1 cellular context compared by ENCODE assay signal in genomic region chr10:71241899-71242620, GRCh38.
TF ChIP-seq lines count a peak whose summit lies in the region.

No MANE protein-coding gene starts in this region.

TF ChIP-seq in HepG2, 621 proteins besides CTCF, POLR2A, EP300 and RAD21:
- no peak for TF ChIP-seq TSC22D2 (CRISPR knock-in tag; IDR thresholded peaks at IDR 0.05; ENCODE audit: borderline replicate concordance)
- TF ChIP-seq ZEB1 (IDR thresholded peaks at IDR 0.05; ENCODE audit: insufficient replicate concordance, low read depth) = no peak
- TF ChIP-seq TBP (CRISPR knock-in tag; IDR thresholded peaks at IDR 0.05) = no peak
- TF ChIP-seq CCDC6 (CRISPR knock-in tag; IDR thresholded peaks at IDR 0.05) = no peak
- TF ChIP-seq RFX3 (CRISPR knock-in tag; IDR thresholded peaks at IDR 0.05) = no peak
- TF ChIP-seq ONECUT2 (CRISPR knock-in tag; IDR thresholded peaks at IDR 0.05) = no peak
- no peak for TF ChIP-seq CHCHD3 (CRISPR knock-in tag; IDR thresholded peaks at IDR 0.05)
- TF ChIP-seq BRD4 (CRISPR knock-in tag; IDR thresholded peaks at IDR 0.05) = no peak
- TF ChIP-seq ZNF790 (CRISPR knock-in tag; IDR thresholded peaks at IDR 0.05; ENCODE audit: borderline replicate concordance) = no peak
- no peak for TF ChIP-seq ZNF296 (CRISPR knock-in tag; conservative IDR thresholded peaks at IDR 0.05)
- no peak for TF ChIP-seq ZNF879 (CRISPR knock-in tag; IDR thresholded peaks at IDR 0.05)
- TF ChIP-seq, protein P1, sequence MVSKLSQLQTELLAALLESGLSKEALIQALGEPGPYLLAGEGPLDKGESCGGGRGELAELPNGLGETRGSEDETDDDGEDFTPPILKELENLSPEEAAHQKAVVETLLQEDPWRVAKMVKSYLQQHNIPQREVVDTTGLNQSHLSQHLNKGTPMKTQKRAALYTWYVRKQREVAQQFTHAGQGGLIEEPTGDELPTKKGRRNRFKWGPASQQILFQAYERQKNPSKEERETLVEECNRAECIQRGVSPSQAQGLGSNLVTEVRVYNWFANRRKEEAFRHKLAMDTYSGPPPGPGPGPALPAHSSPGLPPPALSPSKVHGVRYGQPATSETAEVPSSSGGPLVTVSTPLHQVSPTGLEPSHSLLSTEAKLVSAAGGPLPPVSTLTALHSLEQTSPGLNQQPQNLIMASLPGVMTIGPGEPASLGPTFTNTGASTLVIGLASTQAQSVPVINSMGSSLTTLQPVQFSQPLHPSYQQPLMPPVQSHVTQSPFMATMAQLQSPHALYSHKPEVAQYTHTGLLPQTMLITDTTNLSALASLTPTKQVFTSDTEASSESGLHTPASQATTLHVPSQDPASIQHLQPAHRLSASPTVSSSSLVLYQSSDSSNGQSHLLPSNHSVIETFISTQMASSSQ (IDR thresholded peaks at IDR 0.05; ENCODE audit: low read depth) = no peak
- TF ChIP-seq, protein P1 (CRISPR knock-in tag; IDR thresholded peaks at IDR 0.05; ENCODE audit: borderline replicate concordance) = no peak
- TF ChIP-seq, protein P2, sequence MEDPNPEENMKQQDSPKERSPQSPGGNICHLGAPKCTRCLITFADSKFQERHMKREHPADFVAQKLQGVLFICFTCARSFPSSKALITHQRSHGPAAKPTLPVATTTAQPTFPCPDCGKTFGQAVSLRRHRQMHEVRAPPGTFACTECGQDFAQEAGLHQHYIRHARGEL (CRISPR knock-in tag; IDR thresholded peaks at IDR 0.05) = no peak
- TF ChIP-seq, protein P3, sequence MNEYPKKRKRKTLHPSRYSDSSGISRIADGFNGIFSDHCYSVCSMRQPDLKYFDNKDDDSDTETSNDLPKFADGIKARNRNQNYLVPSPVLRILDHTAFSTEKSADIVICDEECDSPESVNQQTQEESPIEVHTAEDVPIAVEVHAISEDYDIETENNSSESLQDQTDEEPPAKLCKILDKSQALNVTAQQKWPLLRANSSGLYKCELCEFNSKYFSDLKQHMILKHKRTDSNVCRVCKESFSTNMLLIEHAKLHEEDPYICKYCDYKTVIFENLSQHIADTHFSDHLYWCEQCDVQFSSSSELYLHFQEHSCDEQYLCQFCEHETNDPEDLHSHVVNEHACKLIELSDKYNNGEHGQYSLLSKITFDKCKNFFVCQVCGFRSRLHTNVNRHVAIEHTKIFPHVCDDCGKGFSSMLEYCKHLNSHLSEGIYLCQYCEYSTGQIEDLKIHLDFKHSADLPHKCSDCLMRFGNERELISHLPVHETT (CRISPR knock-in tag; conservative IDR thresholded peaks at IDR 0.05) = no peak
- no peak for TF ChIP-seq ZNF225 (CRISPR knock-in tag; IDR thresholded peaks at IDR 0.05)
- no peak for TF ChIP-seq ZNF761 (CRISPR knock-in tag; conservative IDR thresholded peaks at IDR 0.05)
- TF ChIP-seq NFIC (IDR thresholded peaks at IDR 0.05; ENCODE audit: low read length) = no peak
- TF ChIP-seq ZBTB7A (CRISPR knock-in tag; IDR thresholded peaks at IDR 0.05) = no peak
- TF ChIP-seq ZNF7 (CRISPR knock-in tag; IDR thresholded peaks at IDR 0.05) = no peak
- TF ChIP-seq, protein P4, sequence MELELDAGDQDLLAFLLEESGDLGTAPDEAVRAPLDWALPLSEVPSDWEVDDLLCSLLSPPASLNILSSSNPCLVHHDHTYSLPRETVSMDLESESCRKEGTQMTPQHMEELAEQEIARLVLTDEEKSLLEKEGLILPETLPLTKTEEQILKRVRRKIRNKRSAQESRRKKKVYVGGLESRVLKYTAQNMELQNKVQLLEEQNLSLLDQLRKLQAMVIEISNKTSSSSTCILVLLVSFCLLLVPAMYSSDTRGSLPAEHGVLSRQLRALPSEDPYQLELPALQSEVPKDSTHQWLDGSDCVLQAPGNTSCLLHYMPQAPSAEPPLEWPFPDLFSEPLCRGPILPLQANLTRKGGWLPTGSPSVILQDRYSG (CRISPR knock-in tag; IDR thresholded peaks at IDR 0.05) = no peak
TF ChIP-seq in HepG2: peak in this region for 0.
